ENCODE assay signal across 8 cellular contexts in genomic region chr12:67827820-67828383, GRCh38.
DNase-seq lines count a peak whose midpoint lies in the region; ATAC-seq lines count a peak whose summit lies in the region.

No MANE protein-coding gene starts in this region.

- peak; percentile 34 for DNase-seq in ELF-1 (ENCODE audit: low read depth, low spot score)
- DNase-seq in activated T-cell treated with anti-CD3 and anti-CD28 coated beads, Interleukin-2, amount 50 U/mL, for 4 hours, result peak; percentile 36
- no peak for DNase-seq in Right ventricle myocardium superior
- DNase-seq in left lobe of liver (ENCODE audit: low spot score), result no peak
- DNase-seq in NCI-H1105 (lab: John Stamatoyannopoulos, UW), result no peak
- DNase-seq in cerebellar cortex (ENCODE audit: low spot score), result no peak

- H3K27me3 ChIP-seq in skeletal muscle satellite cell (ENCODE audit: control insufficient read depth, insufficient read depth, low read length), result no peaks in the 10 kb centered on the region

- H3K4me2 ChIP-seq in skeletal muscle satellite cell (ENCODE audit: low read length), result peak overlapping the region; percentile 84

- no peaks in the 10 kb centered on the region for H3K36me3 ChIP-seq in skeletal muscle satellite cell (ENCODE audit: insufficient read depth, low read length)

- H3K4me1 Mint-ChIP-seq in activated T-cell treated with anti-CD3 and anti-CD28 coated beads, Interleukin-2, amount 50 U/mL, for 4 hours (ENCODE audit: low read depth), result peaks cover 23% of the 10 kb centered on the region

- H3K4me3 ChIP-seq in skeletal muscle satellite cell (ENCODE audit: low read length), result peak overlapping the region; percentile 68

- peak; percentile 95 for ATAC-seq in HG03442 (IDR thresholded peaks at IDR 0.05; ENCODE audit: unreplicated experiment)
- peak; percentile 94 to 97 for ATAC-seq in activated T-cell treated with anti-CD3 and anti-CD28 coated beads, Interleukin-2, amount 50 U/mL, for 4 hours
- peak; percentile 90 for ATAC-seq in Right ventricle myocardium superior (ENCODE audit: poor library complexity)
- ATAC-seq in left lobe of liver, result no peak

- no peaks in the 10 kb centered on the region for H3K9me3 Mint-ChIP-seq in activated T-cell treated with anti-CD3 and anti-CD28 coated beads, Interleukin-2, amount 50 U/mL, for 4 hours

- H3K4me1 ChIP-seq in skeletal muscle satellite cell (ENCODE audit: control insufficient read depth, insufficient read depth, low read length), result peaks cover 26% of the 10 kb centered on the region

- peak overlapping the region; percentile 88 for H3K9ac ChIP-seq in skeletal muscle satellite cell (ENCODE audit: low read depth, low read length)

- H3K36me3 Mint-ChIP-seq in activated T-cell treated with anti-CD3 and anti-CD28 coated beads, Interleukin-2, amount 50 U/mL, for 4 hours (ENCODE audit: insufficient read depth), result peaks cover 1% of the 10 kb centered on the region

- H3K9me3 ChIP-seq in skeletal muscle satellite cell (replicated peaks; ENCODE audit: low read length), result no peaks in the 10 kb centered on the region

- no peaks in the 10 kb centered on the region for H3K27me3 Mint-ChIP-seq in activated T-cell treated with anti-CD3 and anti-CD28 coated beads, Interleukin-2, amount 50 U/mL, for 4 hours (ENCODE audit: low read depth)

- peak overlapping the region; percentile 9 for H3K4me3 Mint-ChIP-seq in activated T-cell treated with anti-CD3 and anti-CD28 coated beads, Interleukin-2, amount 50 U/mL, for 4 hours

- intact Hi-C loops in Right ventricle myocardium superior (cut with DNase I), result no loop called here

Comparison
In these comparisons a context has a peak if more than half of its experiments do, and no peak if none do; other contexts are left out.
1. DNase-seq: peak in ELF-1 (single experiment) and activated T-cell treated with anti-CD3 and anti-CD28 coated beads, Interleukin-2, amount 50 U/mL, for 4 hours (single experiment); none in Right ventricle myocardium superior (single experiment), left lobe of liver (single experiment), NCI-H1105 (single experiment) and cerebellar cortex (single experiment).